14 cellular contexts compared by ENCODE assay signal in genomic region chr2:172092716-172093415, GRCh38. TPM values are rescaled to one million over a fixed set of nuclear protein-coding genes. Genes with fewer than 3 reads are reported as not detected.
DNase-seq lines count a peak whose midpoint lies in the region; ATAC-seq and TF ChIP-seq lines count a peak whose summit lies in the region.
"Had no signal": no experiment of that assay in that cellular context is flagged by ENCODE, and none has a peak within 500 bp of the region (broad histone marks: within the 10 kb centered on the region; RNA-seq: fewer than 3 reads in every experiment).

No MANE protein-coding gene starts in this region.

- peaks cover 23 to 31% (median 24%) of the 10 kb centered on the region in 3 donors for H3K4me1 Mint-ChIP-seq in naive B cell

- no peaks in the 10 kb centered on the region for H3K36me3 ChIP-seq in SK-N-MC (ENCODE audit: insufficient read depth, low read length)
- H3K36me3 ChIP-seq: cardiac muscle cell had no signal

- H3K4me3 Mint-ChIP-seq in naive B cell = peak overlapping the region in 7 of 8 donors; percentile 18 to 77 (median 54)

- no peak for ATAC-seq in naive B cell (ENCODE audit: low read depth in 2 of 2)
- ATAC-seq in GM18519 (IDR thresholded peaks at IDR 0.05; ENCODE audit: low FRiP score, unreplicated experiment) = no peak
- no peak for ATAC-seq in GM19455 (IDR thresholded peaks at IDR 0.05; ENCODE audit: unreplicated experiment)
- ATAC-seq: activated naive CD4-positive, alpha-beta T cell treated with anti-CD3 and anti-CD28 coated beads, Interleukin-2, amount 50 U/mL, for 72 hours; Right ventricle myocardium inferior had no signal

- H3K9ac ChIP-seq in SK-N-MC (ENCODE audit: insufficient read length) = peak overlapping the region; percentile 46

- H3K4me3 ChIP-seq in AG10803 (ENCODE audit: low read length) (peak overlapping the region; percentile 24), SK-N-MC (peak overlapping the region; percentile 92)
- H3K4me3 ChIP-seq: cardiac muscle cell, MG63 had no signal

- no peaks in the 10 kb centered on the region for H3K9me3 ChIP-seq in SK-N-MC (ENCODE audit: low read depth, low read length)
- H3K9me3 ChIP-seq: MG63 had no signal

- DNase-seq in 8988T (peak; percentile 5), AG10803 (ENCODE audit: low read depth) (no peak), SK-N-MC (ENCODE audit: low read depth, low spot score) (no peak), naive B cell (no peak), HCEC 1CT (no peak)
- DNase-seq in activated CD4-positive, CD25-positive, alpha-beta regulatory T cell (lab: John Stamatoyannopoulos, UW) = no peak
- DNase-seq: MG63, NCI-H2081 had no signal

- peak overlapping the region in 4 of 6 donors; percentile 36 to 90 (median 80) for H3K27ac Mint-ChIP-seq in naive B cell
- H3K27ac Mint-ChIP-seq: CD14-positive monocyte had no signal

- peaks cover 7 to 23% of the 10 kb centered on the region in 2 donors for H3K36me3 Mint-ChIP-seq in naive B cell

- peaks cover 68 to 85% (median 81%) of the 10 kb centered on the region in 3 donors for H3K27me3 Mint-ChIP-seq in naive B cell

- H3K27ac ChIP-seq in SK-N-MC = peak overlapping the region; percentile 71; the same call in 1 of the 2 replicates
- H3K27ac ChIP-seq: cardiac muscle cell had no signal

- H3K9me3 Mint-ChIP-seq in naive B cell = peaks cover 0 to 37% (median 24%) of the 10 kb centered on the region in 7 donors
- H3K9me3 Mint-ChIP-seq: activated naive CD4-positive, alpha-beta T cell treated with anti-CD3 and anti-CD28 coated beads, Interleukin-2, amount 50 U/mL, for 72 hours had no signal

- no peak for TF ChIP-seq CTCF in AG10803 (conservative IDR thresholded peaks at IDR 0.05; ENCODE audit: low read length)

RNA-seq across cellular contexts. Expression of gene DLX1, which starts 7.6 kb away (rescaled TPM):
- polyA plus RNA-seq in naive B cell (ENCODE audit: low read depth in 6 of 6) = not detected
- polyA plus RNA-seq: cardiac muscle cell, CD14-positive monocyte had no signal

RNA-seq across cellular contexts. Expression of gene DLX2, which starts 9.8 kb away (rescaled TPM):
- not detected for polyA plus RNA-seq in naive B cell (ENCODE audit: low read depth in 6 of 6)
- polyA plus RNA-seq: CD14-positive monocyte had no signal
